3 cellular contexts compared by ENCODE assay signal in the genomic region with DNA sequence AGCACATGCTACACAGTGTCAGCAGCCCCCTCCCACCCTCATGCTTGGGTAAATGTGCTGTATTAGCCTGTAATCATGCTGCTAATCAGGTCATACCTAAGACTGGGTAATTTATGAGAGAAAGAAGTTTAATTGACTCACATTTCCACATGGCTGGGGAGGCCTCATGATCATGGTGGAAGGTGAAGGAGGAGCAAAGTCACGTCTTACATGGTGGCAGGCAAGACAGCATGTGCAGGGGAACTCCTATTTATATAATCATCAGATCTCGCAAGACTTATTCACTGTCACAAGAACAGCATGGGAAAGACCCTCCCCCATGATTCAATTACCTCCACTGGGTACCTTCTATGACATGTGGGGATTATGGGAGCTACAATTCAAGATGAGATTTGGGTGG. TPM values are rescaled to one million over a fixed set of nuclear protein-coding genes. Genes with fewer than 3 reads are reported as not detected.
"Had no signal": no experiment of that assay in that cellular context is flagged by ENCODE, and none has a peak within 500 bp of the region (broad histone marks: within the 10 kb centered on the region; RNA-seq: fewer than 3 reads in every experiment).

No MANE protein-coding gene starts in this region.

RNA-seq across cellular contexts. Expression of a gene that starts 44.0 kb away (rescaled TPM):
- total RNA-seq: OCI-LY7, PC-3, SJCRH30 had no signal
